Comparison of ENCODE assay signal across 17 cellular contexts in the genomic region with DNA sequence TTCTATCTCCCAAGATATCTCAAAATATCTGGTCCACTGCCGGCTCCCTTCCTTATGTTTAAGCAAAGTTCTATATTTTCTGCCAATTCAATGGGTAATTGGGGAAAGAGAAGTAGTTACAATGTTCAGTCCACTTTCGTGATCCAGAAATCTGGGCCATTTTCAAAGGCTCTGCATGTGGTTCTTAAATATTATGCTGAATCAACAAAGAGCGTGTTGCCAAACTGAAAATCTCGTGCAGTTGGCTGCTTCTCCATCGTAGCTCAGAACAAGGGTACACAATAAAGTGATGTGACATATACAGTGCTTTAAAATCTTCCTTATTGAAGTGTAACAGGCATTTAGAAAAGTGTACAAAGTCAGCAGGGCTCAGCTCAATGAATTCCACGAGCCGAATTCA.
A peak's percentile ranks its signal among the peaks of the same experiment; 100 is the strongest.
DNase-seq lines count a peak whose midpoint lies in the region; ATAC-seq and TF ChIP-seq lines count a peak whose summit lies in the region.
"Had no signal": no experiment of that assay in that cellular context is flagged by ENCODE, and none has a peak within 500 bp of the region (broad histone marks: within the 10 kb centered on the region; RNA-seq: fewer than 3 reads in every experiment).

No MANE protein-coding gene starts in this region.

- no peaks in the 10 kb centered on the region for H3K4me1 Mint-ChIP-seq in MCF 10A (ENCODE audit: insufficient read depth, unreplicated experiment)
- no peaks in the 10 kb centered on the region for H3K4me1 Mint-ChIP-seq in GM23338
- H3K4me1 Mint-ChIP-seq in activated T-helper 2 cell treated with anti-CD3 and anti-CD28 coated beads, Interferon-gamma antibody, Interleukin-2, Interleukin-4, amounts not matched to agents 10 μg/mL and 5 μg/mL and 100 μg/mL, durations not matched to agents 14 hours and 24 hours and 36 hours (ENCODE audit: low read depth): peaks cover 35% of the 10 kb centered on the region
- H3K4me1 Mint-ChIP-seq: CD4-positive, alpha-beta memory T cell had no signal

- no peaks in the 10 kb centered on the region for H3K4me1 ChIP-seq in mammary epithelial cell (ENCODE audit: insufficient read depth, low read length)
- H3K4me1 ChIP-seq in GM23338 (ENCODE audit: insufficient read depth): no peaks in the 10 kb centered on the region

- no peaks in the 10 kb centered on the region for H3K9me3 ChIP-seq in mammary epithelial cell (replicated peaks; ENCODE audit: insufficient read depth, low read length)

- H3K36me3 Mint-ChIP-seq in MCF 10A (ENCODE audit: insufficient read depth, unreplicated experiment): no peaks in the 10 kb centered on the region
- H3K36me3 Mint-ChIP-seq in GM23338 (ENCODE audit: low read depth): no peaks in the 10 kb centered on the region; the same call in 2 of the 3 replicates
- peaks cover 54% of the 10 kb centered on the region for H3K36me3 Mint-ChIP-seq in activated T-helper 2 cell treated with anti-CD3 and anti-CD28 coated beads, Interferon-gamma antibody, Interleukin-2, Interleukin-4, amounts not matched to agents 10 μg/mL and 5 μg/mL and 100 μg/mL, durations not matched to agents 14 hours and 24 hours and 36 hours (ENCODE audit: low read depth)
- H3K36me3 Mint-ChIP-seq: CD4-positive, alpha-beta memory T cell had no signal

- H3K4me3 ChIP-seq in mammary epithelial cell (replicated peaks in 1 of 3; ENCODE audit: insufficient read depth in 1 of 3, low read depth in 2 of 3, low read length in 3 of 3) (no peak overlapping the region), GM23338 (no peak overlapping the region)

- H3K9me3 Mint-ChIP-seq in MCF 10A (ENCODE audit: unreplicated experiment): no peaks in the 10 kb centered on the region
- no peaks in the 10 kb centered on the region; the same call in 2 of the 3 replicates for H3K9me3 Mint-ChIP-seq in GM23338
- peaks cover 18% of the 10 kb centered on the region for H3K9me3 Mint-ChIP-seq in activated T-helper 2 cell treated with anti-CD3 and anti-CD28 coated beads, Interferon-gamma antibody, Interleukin-2, Interleukin-4, amounts not matched to agents 10 μg/mL and 5 μg/mL and 100 μg/mL, durations not matched to agents 14 hours and 24 hours and 36 hours
- H3K9me3 Mint-ChIP-seq: CD4-positive, alpha-beta memory T cell had no signal

- BruUV-seq in mammary epithelial cell (replicated peaks; lab: Mats Ljungman, UMichigan): no TSS peak
- no TSS peak for BruUV-seq in MCF 10A (replicated peaks; lab: Mats Ljungman, UMichigan)

- H3K4me3 Mint-ChIP-seq in MCF 10A (ENCODE audit: unreplicated experiment) (no peak overlapping the region), GM23338 (no peak overlapping the region)
- H3K4me3 Mint-ChIP-seq in activated T-helper 2 cell treated with anti-CD3 and anti-CD28 coated beads, Interferon-gamma antibody, Interleukin-2, Interleukin-4, amounts not matched to agents 10 μg/mL and 5 μg/mL and 100 μg/mL, durations not matched to agents 14 hours and 24 hours and 36 hours (ENCODE audit: low read depth): peak overlapping the region; percentile 13
- H3K4me3 Mint-ChIP-seq: CD4-positive, alpha-beta memory T cell had no signal

- WGBS in mammary epithelial cell (ENCODE audit: low coverage, missing lambda C conversion rate): 98% methylated on average over 7 of the region's 7 CpGs

- no peak overlapping the region for H3K4me2 ChIP-seq in mammary epithelial cell (ENCODE audit: insufficient read depth, low read depth, low read length)
- H3K4me2 ChIP-seq in GM23338: no peak overlapping the region

- no peak for ATAC-seq in GM23338
- no peak for ATAC-seq in GM18907 (IDR thresholded peaks at IDR 0.05; ENCODE audit: unreplicated experiment)

- H3K36me3 ChIP-seq in mammary epithelial cell (ENCODE audit: insufficient read depth, low read length): no peaks in the 10 kb centered on the region
- H3K36me3 ChIP-seq in GM23338 (ENCODE audit: insufficient read depth): no peaks in the 10 kb centered on the region

- no peak overlapping the region for H3K9ac ChIP-seq in mammary epithelial cell (ENCODE audit: insufficient read depth, low read length)

- H3K27me3 Mint-ChIP-seq in MCF 10A (ENCODE audit: insufficient read depth, unreplicated experiment) (no peaks in the 10 kb centered on the region), GM23338 (ENCODE audit: insufficient read depth, low read depth, poor library complexity) (peaks cover 4% of the 10 kb centered on the region)
- H3K27me3 Mint-ChIP-seq in activated T-helper 2 cell treated with anti-CD3 and anti-CD28 coated beads, Interferon-gamma antibody, Interleukin-2, Interleukin-4, amounts not matched to agents 10 μg/mL and 5 μg/mL and 100 μg/mL, durations not matched to agents 14 hours and 24 hours and 36 hours (ENCODE audit: low read depth): no peaks in the 10 kb centered on the region

- H3K27ac ChIP-seq in mammary epithelial cell (ENCODE audit: insufficient read depth, low read depth, low read length) (no peak overlapping the region), GM23338 (ENCODE audit: low read depth) (no peak overlapping the region)

- H3F3A ChIP-seq in GM23338 (replicated peaks; ENCODE audit: low read depth): no peaks in the 10 kb centered on the region

- H3K27me3 ChIP-seq in mammary epithelial cell (ENCODE audit: insufficient read depth, low read length): no peaks in the 10 kb centered on the region
- H3K27me3 ChIP-seq in GM23338 (ENCODE audit: insufficient read depth): no peaks in the 10 kb centered on the region

- dilution Hi-C loops in mammary epithelial cell (cut with HindIII; ENCODE audit: low sequenced_read_pairs): no loop called here

- H4K20me1 ChIP-seq in mammary epithelial cell (ENCODE audit: insufficient read depth, low read length): no peaks in the 10 kb centered on the region
- H4K20me1 ChIP-seq in GM23338 (replicated peaks; ENCODE audit: insufficient read depth): no peaks in the 10 kb centered on the region

- peaks cover 17% of the 10 kb centered on the region; the same call in 1 of the 2 replicates for H3K9me2 ChIP-seq in GM23338 (ENCODE audit: insufficient read depth)

- no peaks in the 10 kb centered on the region for H3K79me2 ChIP-seq in mammary epithelial cell (ENCODE audit: insufficient read depth, low read length)
- H3K79me2 ChIP-seq in GM23338 (replicated peaks; ENCODE audit: insufficient read depth): no peaks in the 10 kb centered on the region

- TF ChIP-seq CTCF in mammary epithelial cell (conservative IDR thresholded peaks at IDR 0.05 in 1 of 2, IDR thresholded peaks at IDR 0.05 in 1 of 2; ENCODE audit: extremely low read depth in 1 of 2, insufficient read depth in 1 of 2, low read depth in 1 of 2, low read length in 2 of 2) (no peak), MCF 10A (IDR thresholded peaks at IDR 0.05; ENCODE audit: unreplicated experiment) (no peak), GM23338 (conservative IDR thresholded peaks at IDR 0.05; ENCODE audit: low read depth in 2 of 2) (no peak)

- H2AFZ ChIP-seq in mammary epithelial cell (ENCODE audit: low read depth, low read length) (peak overlapping the region; percentile 25), GM23338 (peak overlapping the region; percentile 64; the same call in 1 of the 2 replicates)

- H3K27ac Mint-ChIP-seq in MCF 10A (ENCODE audit: low read depth, unreplicated experiment) (no peak overlapping the region), GM23338 (0 out of 2 replicates have a peak overlapping the region, but pooled peaks have one; percentile 3)
- no peak overlapping the region for H3K27ac Mint-ChIP-seq in activated T-helper 2 cell treated with anti-CD3 and anti-CD28 coated beads, Interferon-gamma antibody, Interleukin-2, Interleukin-4, amounts not matched to agents 10 μg/mL and 5 μg/mL and 100 μg/mL, durations not matched to agents 14 hours and 24 hours and 36 hours
- H3K27ac Mint-ChIP-seq: CD4-positive, alpha-beta memory T cell had no signal

- intact Hi-C loops in mammary epithelial cell (cut with micrococcal nuclease): no loop called here
- intact Hi-C loops in MCF 10A (cut with micrococcal nuclease): no loop called here
- intact Hi-C loops in activated T-helper 2 cell treated with anti-CD3 and anti-CD28 coated beads, Interferon-gamma antibody, Interleukin-2, Interleukin-4, amounts not matched to agents 10 μg/mL and 5 μg/mL and 100 μg/mL, durations not matched to agents 14 hours and 24 hours and 36 hours (cut with micrococcal nuclease): no loop called here

- in situ Hi-C loops in mammary epithelial cell (cut with MboI; ENCODE audit: low sequenced_read_pairs in 2 of 2): no loop called here

- DNase-seq in mammary epithelial cell (no peak), MCF 10A (ENCODE audit: unreplicated experiment) (no peak), GM23338 (ENCODE audit: low spot score) (no peak), anterior cingulate cortex (lab: John Stamatoyannopoulos, UW) (no peak), dedifferentiated amniotic fluid mesenchymal stem cell (ENCODE audit: extremely low spot score) (no peak)
- no peak for DNase-seq in activated T-helper 2 cell treated with anti-CD3 and anti-CD28 coated beads, Interferon-gamma antibody, Interleukin-2, Interleukin-4, amounts not matched to agents 10 μg/mL and 5 μg/mL and 100 μg/mL, durations not matched to agents 14 hours and 24 hours and 36 hours (ENCODE audit: low spot score)
- DNase-seq: 8988T; C1 segment of cervical spinal cord; Calu3; CD4-positive, alpha-beta memory T cell; COR-L47; DMS53; DMS79 treated with DMSO at 0.1 percent for 48 hours; GF-D8; H7; HCEC 1CT had no signal

- CTCF ChIA-PET in mammary epithelial cell (lab: Charles Lee; ENCODE audit: low non-redundant PET): no interaction called here
- CTCF ChIA-PET in MCF 10A (lab: Yijun Ruan, JAX): no interaction called here

- POLR2A ChIA-PET in MCF 10A (lab: Yijun Ruan, JAX): no interaction called here

TF ChIP-seq in GM23338, 12 proteins besides CTCF, POLR2A, EP300 and RAD21:
- no peak for TF ChIP-seq ZNF331 (CRISPR knock-in tag; IDR thresholded peaks at IDR 0.05; ENCODE audit: low read depth)
- no peak for TF ChIP-seq EZH2phosphoT487 (IDR thresholded peaks at IDR 0.05; ENCODE audit: unreplicated experiment)
- TF ChIP-seq ETS1 (IDR thresholded peaks at IDR 0.05): no peak
